Comparison of ENCODE assay signal across 14 cellular contexts in the genomic region with DNA sequence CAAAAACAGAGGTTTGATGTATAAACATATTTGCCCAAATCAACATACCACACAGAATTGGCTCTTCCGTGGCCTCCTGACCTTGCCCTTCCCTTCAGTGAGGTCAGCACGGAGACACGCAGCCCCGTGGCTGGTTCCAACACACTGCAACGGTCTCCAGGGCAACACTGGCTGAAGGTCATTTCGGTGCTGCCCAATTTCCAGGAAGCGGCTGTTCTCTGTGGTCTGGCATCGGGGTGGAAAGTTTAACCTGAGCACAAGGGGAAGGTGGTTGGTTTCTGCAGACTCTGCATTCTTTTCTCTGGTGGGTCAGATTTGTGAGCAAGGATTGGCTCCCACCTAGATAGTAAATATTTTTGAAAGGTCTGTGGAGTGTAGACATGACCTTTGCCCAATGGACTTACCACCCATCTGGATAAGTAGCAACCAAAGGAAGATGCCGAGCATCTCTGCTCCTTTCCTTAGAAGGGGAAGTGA.
DNase-seq lines count a peak whose midpoint lies in the region; ATAC-seq, FAIRE-seq and TF ChIP-seq lines count a peak whose summit lies in the region.
"Had no signal": no experiment of that assay in that cellular context is flagged by ENCODE, and none has a peak within 500 bp of the region (broad histone marks: within the 10 kb centered on the region; RNA-seq: fewer than 3 reads in every experiment).

No MANE protein-coding gene starts in this region.

- no peak for TF ChIP-seq POLR2A in lower leg skin (IDR thresholded peaks at IDR 0.05)
- no peak for TF ChIP-seq POLR2A in GM18505 (IDR thresholded peaks at IDR 0.05; ENCODE audit: borderline replicate concordance, extremely low read depth, insufficient read depth, insufficient read length)

- no peaks in the 10 kb centered on the region for H3K36me3 ChIP-seq in SJCRH30

- intact Hi-C loops in lower leg skin (cut with DNase I; ENCODE audit: low total_unique reads): no loop called here

- no peaks in the 10 kb centered on the region for H3K9me3 ChIP-seq in SJCRH30 (replicated peaks)

- no peaks in the 10 kb centered on the region for H3K27me3 ChIP-seq in SJCRH30

- no peak overlapping the region for H3K27ac ChIP-seq in SJCRH30
- H3K27ac ChIP-seq: KMS-11 had no signal

- TF ChIP-seq CTCF in fibroblast of pulmonary artery (IDR thresholded peaks at IDR 0.05; ENCODE audit: low read length, missing control alignments): no peak
- TF ChIP-seq CTCF in lower leg skin (IDR thresholded peaks at IDR 0.05): no peak

- no peak for ATAC-seq in GM18505 (IDR thresholded peaks at IDR 0.05; ENCODE audit: unreplicated experiment)
- ATAC-seq: stimulated activated naive CD8-positive, alpha-beta T cell treated with anti-CD3 and anti-CD28 coated beads, Interleukin-15, amount 100 ng/mL, for 72 hours had no signal

- H3K4me3 ChIP-seq in SJCRH30 (no peak overlapping the region), fibroblast of pulmonary artery (replicated peaks; ENCODE audit: low read depth, low read length) (no peak overlapping the region), lower leg skin (ENCODE audit: low read depth, poor library complexity, severe bottlenecking) (no peak overlapping the region)

- H3K4me1 ChIP-seq in SJCRH30: no peaks in the 10 kb centered on the region

- WGBS in lower leg skin, 2 donors: 72 to 78% methylated on average over 9 of the region's 9 CpGs

- FAIRE-seq in urothelium cell line (lab: Jason Lieb, UNC): no peak

- DNase-seq in SJCRH30 (peak; percentile 7 to 19), fibroblast of pulmonary artery (ENCODE audit: low read depth) (peak; percentile 62), lung microvascular endothelial cell (ENCODE audit: low read depth in 2 of 2) (peak; percentile 89 to 100), urothelium cell line (ENCODE audit: low spot score) (peak; percentile 55), lower leg skin (ENCODE audit: low spot score in 2 of 2) (no peak), NCI-H1417 treated with DMSO at 0.1 percent for 48 hours (lab: John Stamatoyannopoulos, UW) (no peak)
- DNase-seq: CD4-positive, CD25-positive, alpha-beta regulatory T cell; effector CD4-positive, alpha-beta T cell; midbrain; NCI-H187; SIG-M5; stimulated activated naive CD8-positive, alpha-beta T cell treated with anti-CD3 and anti-CD28 coated beads, Interleukin-15, amount 100 ng/mL, for 72 hours had no signal

Comparison
In these comparisons a context has a peak if more than half of its experiments do, and no peak if none do; other contexts are left out.
1. DNase-seq: peak in SJCRH30 (2 of 2), fibroblast of pulmonary artery (single experiment), lung microvascular endothelial cell (2 of 2) and urothelium cell line (single experiment); none in lower leg skin (0 of 2) and NCI-H1417 treated with DMSO at 0.1 percent for 48 hours (single experiment).